In genomic region chr11:120068114-120068573, GRCh38 we compare ENCODE assay signal across 10 cellular contexts.
DNase-seq lines count a peak whose midpoint lies in the region; TF ChIP-seq lines count a peak whose summit lies in the region.
"Had no signal": no experiment of that assay in that cellular context is flagged by ENCODE, and none has a peak within 500 bp of the region (broad histone marks: within the 10 kb centered on the region; RNA-seq: fewer than 3 reads in every experiment).

No MANE protein-coding gene starts in this region.

- H2BK120ac ChIP-seq in trophoblast cell (ENCODE audit: insufficient read depth, low read length, poor library complexity): no peak overlapping the region

- H3K4me2 ChIP-seq in trophoblast cell (ENCODE audit: low read length): no peak overlapping the region

- no peaks in the 10 kb centered on the region for H3K27me3 ChIP-seq in trophoblast cell (ENCODE audit: insufficient read depth, low read length)
- no peaks in the 10 kb centered on the region for H3K27me3 ChIP-seq in testis
- H3K27me3 ChIP-seq in esophagus squamous epithelium: peaks cover 0 to 31% (median 0%) of the 10 kb centered on the region in 4 donors

- H2BK5ac ChIP-seq in trophoblast cell (ENCODE audit: low read depth, low read length, poor library complexity): no peak overlapping the region

- H3K4me1 ChIP-seq in trophoblast cell (ENCODE audit: control insufficient read depth in 1 of 2, insufficient read depth in 2 of 2, low read length in 2 of 2) (peaks cover 0 to 2% of the 10 kb centered on the region in 2 experiments), testis (no peaks in the 10 kb centered on the region), esophagus squamous epithelium (peaks cover 0 to 21% (median 0%) of the 10 kb centered on the region in 3 donors)

- H2BK12ac ChIP-seq in trophoblast cell (ENCODE audit: low read length): no peak overlapping the region

- no peak overlapping the region for H3K14ac ChIP-seq in trophoblast cell (ENCODE audit: low read length)

- H3K9me3 ChIP-seq in trophoblast cell (ENCODE audit: insufficient read depth, low read depth, low read length): no peaks in the 10 kb centered on the region
- H3K9me3 ChIP-seq in testis: no peaks in the 10 kb centered on the region
- H3K9me3 ChIP-seq in esophagus squamous epithelium: no peaks in the 10 kb centered on the region

- H3K18ac ChIP-seq in trophoblast cell (ENCODE audit: low read length): no peak overlapping the region

- H4K8ac ChIP-seq in trophoblast cell (ENCODE audit: low read depth, low read length): no peak overlapping the region

- no peak overlapping the region for H3K4me3 ChIP-seq in trophoblast cell (ENCODE audit: low read depth, low read length)
- H3K4me3 ChIP-seq in testis: no peak overlapping the region
- no peak overlapping the region for H3K4me3 ChIP-seq in esophagus squamous epithelium

- no peak for TF ChIP-seq POLR2A in testis (IDR thresholded peaks at IDR 0.05)
- no peak for TF ChIP-seq POLR2A in esophagus squamous epithelium (IDR thresholded peaks at IDR 0.05)

- H3K27ac ChIP-seq in trophoblast cell (ENCODE audit: low read depth, low read length) (no peak overlapping the region), testis (no peak overlapping the region), esophagus squamous epithelium (no peak overlapping the region)

- WGBS in trophoblast cell (ENCODE audit: extremely low coverage, insufficient coverage, insufficient read length): no CpG with 5 or more reads among the region's 8 CpGs
- 31 to 51% methylated on average over 8 of the region's 8 CpGs for WGBS in testis, 2 donors
- 55 to 61% methylated on average over 8 of the region's 8 CpGs for WGBS in esophagus squamous epithelium, 2 donors

- H3K79me2 ChIP-seq in trophoblast cell (ENCODE audit: control insufficient read depth, insufficient read depth, low read length, poor library complexity): no peaks in the 10 kb centered on the region

- DNase-seq in GM20000 (ENCODE audit: low spot score) (peak; percentile 46), NCI-H524 (lab: John Stamatoyannopoulos, UW) (peak; percentile 41 to 72), dermis blood vessel endothelial cell (peak; percentile 35), trophoblast cell (no peak), testis (no peak), esophagus squamous epithelium (lab: John Stamatoyannopoulos, UW) (no peak)
- no peak for DNase-seq in activated effector memory CD4-positive, alpha-beta T cell treated with anti-CD3 and anti-CD28 coated beads, Interleukin-2, amount 50 U/mL, for 16 hours
- no peak for DNase-seq in NK-92 treated with Interleukin-12 subunit alpha and Interleukin-12 subunit beta, amount 100 ng/mL, for 24 hours (lab: John Stamatoyannopoulos, UW)
- DNase-seq: naive B cell; stimulated activated CD4-positive, alpha-beta T cell treated with anti-CD3 and anti-CD28 coated beads, Interleukin-4, amount 100 ng/mL, for 4 hours had no signal

- intact Hi-C loops in testis (cut with DNase I; ENCODE audit: low total_unique reads): no loop called here
- intact Hi-C loops in esophagus squamous epithelium (cut with DNase I): no loop called here

- H3K9ac ChIP-seq in trophoblast cell (ENCODE audit: low read length): no peak overlapping the region

- H4K12ac ChIP-seq in trophoblast cell (ENCODE audit: low read depth, low read length): no peak overlapping the region

- no peaks in the 10 kb centered on the region for H3K79me1 ChIP-seq in trophoblast cell (ENCODE audit: low read length)

- H3K4ac ChIP-seq in trophoblast cell (ENCODE audit: low read depth, low read length): no peak overlapping the region

- no peak overlapping the region for H2AK5ac ChIP-seq in trophoblast cell (ENCODE audit: low read length)

- H4K91ac ChIP-seq in trophoblast cell (ENCODE audit: low read depth, low read length): no peak overlapping the region

- H2AFZ ChIP-seq in trophoblast cell (ENCODE audit: insufficient read depth, low read length, poor library complexity): peak overlapping the region; percentile 48

- no peaks in the 10 kb centered on the region for H3K36me3 ChIP-seq in trophoblast cell (ENCODE audit: control insufficient read depth in 1 of 2, insufficient read depth in 2 of 2, low read length in 2 of 2)
- no peaks in the 10 kb centered on the region for H3K36me3 ChIP-seq in testis (ENCODE audit: low read depth, missing control alignments)
- H3K36me3 ChIP-seq in esophagus squamous epithelium: no peaks in the 10 kb centered on the region

- no peak overlapping the region for H3K23ac ChIP-seq in trophoblast cell (ENCODE audit: low read length)

- TF ChIP-seq CTCF in GM20000 (IDR thresholded peaks at IDR 0.05; ENCODE audit: extremely low read depth, missing control alignments) (no peak), testis (IDR thresholded peaks at IDR 0.05) (no peak), esophagus squamous epithelium (IDR thresholded peaks at IDR 0.05) (no peak)

Comparison
In these comparisons a context has a peak if more than half of its experiments do, and no peak if none do; other contexts are left out.
1. DNase-seq: peak in GM20000 (single experiment), NCI-H524 (2 of 2) and dermis blood vessel endothelial cell (single experiment); none in trophoblast cell (0 of 2), testis (single experiment), esophagus squamous epithelium (single experiment), activated effector memory CD4-positive, alpha-beta T cell treated with anti-CD3 and anti-CD28 coated beads, Interleukin-2, amount 50 U/mL, for 16 hours (single experiment) and NK-92 treated with Interleukin-12 subunit alpha and Interleukin-12 subunit beta, amount 100 ng/mL, for 24 hours (single experiment).